Comparison of ENCODE assay signal across 8 cellular contexts in the genomic region with DNA sequence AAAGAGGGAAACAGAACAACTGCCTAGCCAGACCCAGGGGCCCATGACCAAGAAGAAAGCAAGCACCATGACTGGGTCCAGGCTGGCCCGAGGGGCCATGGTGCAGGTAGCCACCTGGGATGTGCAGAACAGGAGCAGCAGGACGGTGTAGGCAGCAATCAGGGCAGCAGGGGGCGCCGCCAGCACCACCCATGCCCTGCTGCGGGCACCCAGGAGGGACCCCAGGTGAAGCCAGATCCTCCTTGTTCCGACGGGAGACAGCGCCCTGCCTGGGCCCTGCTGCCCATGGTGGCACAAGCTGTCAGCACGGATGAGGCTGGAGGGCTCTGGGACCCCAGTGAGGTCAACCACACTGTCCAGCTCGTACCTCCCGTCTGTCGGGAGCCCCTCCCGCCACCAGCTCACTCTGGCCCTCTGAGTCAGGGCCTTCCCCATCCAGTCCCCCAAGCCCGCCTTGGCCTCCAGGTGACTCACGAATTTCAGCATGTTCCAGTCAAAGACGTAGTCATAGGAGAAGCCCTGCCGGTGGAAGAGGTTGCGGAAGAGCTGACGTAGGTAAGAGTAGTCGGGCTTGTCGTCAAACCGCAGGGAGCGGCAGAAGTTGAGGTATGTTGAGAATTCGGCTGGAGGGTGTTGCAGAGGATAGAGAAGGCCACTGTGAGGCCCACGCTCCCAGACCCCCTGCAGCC. TPM values are rescaled to one million over a fixed set of nuclear protein-coding genes. Genes with fewer than 3 reads are reported as not detected.
DNase-seq lines count a peak whose midpoint lies in the region; ATAC-seq, FAIRE-seq and TF ChIP-seq lines count a peak whose summit lies in the region.

No MANE protein-coding gene starts in this region.

- H3K27ac Mint-ChIP-seq in glutamatergic neuron (ENCODE audit: unreplicated experiment) (no peak overlapping the region), type B pancreatic cell (peak overlapping the region; percentile 100)

- TF ChIP-seq CTCF in glutamatergic neuron (IDR thresholded peaks at IDR 0.05; ENCODE audit: partially characterized antibody, unreplicated experiment) = peak; percentile 42
- peak; percentile 61 for TF ChIP-seq CTCF in type B pancreatic cell (conservative IDR thresholded peaks at IDR 0.05)

- H3K9me3 Mint-ChIP-seq in glutamatergic neuron (ENCODE audit: unreplicated experiment) (peaks cover 5% of the 10 kb centered on the region), type B pancreatic cell (no peaks in the 10 kb centered on the region)

- FAIRE-seq in HTR-8/SVneo (lab: Jason Lieb, UNC) = peak; percentile 92

- DNase-seq in AG20443 (ENCODE audit: low spot score) = peak; percentile 57
- DNase-seq in HTR-8/SVneo (ENCODE audit: insufficient read length, low spot score) = peak; percentile 77
- DNase-seq in activated CD8-positive, alpha-beta memory T cell treated with anti-CD3 and anti-CD28 coated beads, Interleukin-2, amount 50 U/mL, for 48 hours = peak; percentile 76
- no peak for DNase-seq in glutamatergic neuron
- DNase-seq in type B pancreatic cell (ENCODE audit: extremely low spot score, unreplicated experiment) = no peak
- DNase-seq in mesenteric fat pad (ENCODE audit: low spot score) = no peak
- no peak for DNase-seq in NCI-H2171 treated with DMSO at 0.1 percent for 48 hours (lab: John Stamatoyannopoulos, UW)

- ATAC-seq in HG02678 (IDR thresholded peaks at IDR 0.05; ENCODE audit: unreplicated experiment) = no peak

- H3K4me1 Mint-ChIP-seq in glutamatergic neuron (ENCODE audit: low read depth, unreplicated experiment) = peaks cover 4% of the 10 kb centered on the region
- H3K4me1 Mint-ChIP-seq in type B pancreatic cell (ENCODE audit: unreplicated experiment) = peaks cover 5% of the 10 kb centered on the region

- H3K4me3 Mint-ChIP-seq in glutamatergic neuron (ENCODE audit: unreplicated experiment) = no peak overlapping the region
- peak overlapping the region; percentile 76 for H3K4me3 Mint-ChIP-seq in type B pancreatic cell

- H3K27me3 Mint-ChIP-seq in glutamatergic neuron (ENCODE audit: unreplicated experiment) = peaks cover 6% of the 10 kb centered on the region
- no peaks in the 10 kb centered on the region for H3K27me3 Mint-ChIP-seq in type B pancreatic cell

- H3K36me3 Mint-ChIP-seq in glutamatergic neuron (ENCODE audit: unreplicated experiment) = no peaks in the 10 kb centered on the region
- peaks cover 23% of the 10 kb centered on the region for H3K36me3 Mint-ChIP-seq in type B pancreatic cell

RNA-seq across cellular contexts. Expression of a gene that starts 18.8 kb away (rescaled TPM):
- total RNA-seq in glutamatergic neuron (ENCODE audit: unreplicated experiment) (402 TPM), type B pancreatic cell (ENCODE audit: low replicate concordance) (199 and 219 TPM in 2 replicates), mesenteric fat pad (138 TPM)

RNA-seq across cellular contexts. Expression of a gene that starts 25.6 kb away (rescaled TPM):
- 81.0 TPM for total RNA-seq in glutamatergic neuron (ENCODE audit: unreplicated experiment)
- 66.7 and 83.3 TPM in 2 replicates for total RNA-seq in type B pancreatic cell (ENCODE audit: low replicate concordance)
- total RNA-seq in mesenteric fat pad = 84.4 TPM

Comparison
In these comparisons a context has a peak if more than half of its experiments do, and no peak if none do; other contexts are left out.
1. DNase-seq: peak in AG20443 (single experiment), HTR-8/SVneo (single experiment) and activated CD8-positive, alpha-beta memory T cell treated with anti-CD3 and anti-CD28 coated beads, Interleukin-2, amount 50 U/mL, for 48 hours (single experiment); none in glutamatergic neuron (single experiment), type B pancreatic cell (single experiment), mesenteric fat pad (single experiment) and NCI-H2171 treated with DMSO at 0.1 percent for 48 hours (single experiment).